In genomic region chr16:79768594-79768993, GRCh38 we compare ENCODE assay signal across 10 cellular contexts.
A peak's percentile ranks its signal among the peaks of the same experiment; 100 is the strongest.
DNase-seq lines count a peak whose midpoint lies in the region; ATAC-seq, FAIRE-seq and TF ChIP-seq lines count a peak whose summit lies in the region.
"Had no signal": no experiment of that assay in that cellular context is flagged by ENCODE, and none has a peak within 500 bp of the region (broad histone marks: within the 10 kb centered on the region; RNA-seq: fewer than 3 reads in every experiment).

No MANE protein-coding gene starts in this region.

- intact Hi-C loops in activated naive CD4-positive, alpha-beta T cell treated with anti-CD3 and anti-CD28 coated beads for 36 hours (cut with micrococcal nuclease) = no loop called here

- 21% methylated on average over 3 of the region's 3 CpGs for whole genome bisulfite sequencing in liver
- WGBS in smooth muscle cell (ENCODE audit: low lambda C conversion rate) = 53% methylated on average over 3 of the region's 3 CpGs

- H3K36me3 Mint-ChIP-seq in astrocyte (ENCODE audit: low read depth, unreplicated experiment) = peaks cover 2% of the 10 kb centered on the region
- H3K36me3 Mint-ChIP-seq in activated naive CD4-positive, alpha-beta T cell treated with anti-CD3 and anti-CD28 coated beads for 36 hours (ENCODE audit: low read depth) = no peaks in the 10 kb centered on the region

- no peaks in the 10 kb centered on the region for H3K36me3 ChIP-seq in astrocyte (ENCODE audit: insufficient read depth, low read length)
- H3K36me3 ChIP-seq in liver (ENCODE audit: control insufficient read depth in 4 of 4, insufficient read depth in 3 of 4, low read depth in 1 of 4, low read length in 3 of 4) = no peaks in the 10 kb centered on the region
- no peaks in the 10 kb centered on the region for H3K36me3 ChIP-seq in smooth muscle cell (ENCODE audit: low read depth)

- no peaks in the 10 kb centered on the region for H3K27me3 ChIP-seq in astrocyte (ENCODE audit: insufficient read depth, low read length)
- no peaks in the 10 kb centered on the region for H3K27me3 ChIP-seq in liver (ENCODE audit: control insufficient read depth in 4 of 4, insufficient read depth in 4 of 4, low read length in 3 of 4)
- no peaks in the 10 kb centered on the region for H3K27me3 ChIP-seq in smooth muscle cell (ENCODE audit: low read depth)

- no peak for FAIRE-seq in astrocyte (lab: Jason Lieb, UNC)

- no peaks in the 10 kb centered on the region for H3K27me3 Mint-ChIP-seq in astrocyte (ENCODE audit: low read depth, unreplicated experiment)
- peaks cover 13% of the 10 kb centered on the region for H3K27me3 Mint-ChIP-seq in activated naive CD4-positive, alpha-beta T cell treated with anti-CD3 and anti-CD28 coated beads for 36 hours (ENCODE audit: low read depth)

- H3K4me1 ChIP-seq in astrocyte (ENCODE audit: insufficient read depth, low read length) (peaks cover 9% of the 10 kb centered on the region), liver (ENCODE audit: control insufficient read depth in 4 of 4, insufficient read depth in 4 of 4, low read length in 3 of 4) (peaks cover 4 to 21% (median 16%) of the 10 kb centered on the region in 4 donors), smooth muscle cell (ENCODE audit: low read depth) (peaks cover 36% of the 10 kb centered on the region)

- H3K4me1 Mint-ChIP-seq in astrocyte (ENCODE audit: low read depth, unreplicated experiment) = peaks cover 23% of the 10 kb centered on the region
- peaks cover 14% of the 10 kb centered on the region for H3K4me1 Mint-ChIP-seq in activated naive CD4-positive, alpha-beta T cell treated with anti-CD3 and anti-CD28 coated beads for 36 hours (ENCODE audit: low read depth)

- peak overlapping the region; percentile 88 for H3K27ac Mint-ChIP-seq in astrocyte (ENCODE audit: unreplicated experiment)
- no peak overlapping the region for H3K27ac Mint-ChIP-seq in activated naive CD4-positive, alpha-beta T cell treated with anti-CD3 and anti-CD28 coated beads for 36 hours

- no peak overlapping the region for H3K9ac ChIP-seq in astrocyte (ENCODE audit: low read length)
- peak overlapping the region; percentile 70 to 73 for H3K9ac ChIP-seq in liver (ENCODE audit: low read depth in 1 of 2, low read length in 2 of 2)
- H3K9ac ChIP-seq in smooth muscle cell (ENCODE audit: low read depth) = no peak overlapping the region

- no peaks in the 10 kb centered on the region for H3K79me2 ChIP-seq in astrocyte (ENCODE audit: insufficient read depth, low read length)
- H3K79me2 ChIP-seq in smooth muscle cell (ENCODE audit: low read depth) = no peaks in the 10 kb centered on the region

- TF ChIP-seq RAD21 in liver (IDR thresholded peaks at IDR 0.05) = no peak

- ATAC-seq in HG03159 (IDR thresholded peaks at IDR 0.05; ENCODE audit: unreplicated experiment) (no peak), GM21423 (IDR thresholded peaks at IDR 0.05; ENCODE audit: unreplicated experiment) (no peak)
- ATAC-seq: activated T-cell treated with anti-CD3 and anti-CD28 coated beads, Interleukin-2, amount 50 U/mL, for 4 hours had no signal

- H3F3A ChIP-seq in smooth muscle cell (ENCODE audit: low read depth) = peaks cover 24% of the 10 kb centered on the region

- CTCF ChIA-PET in activated naive CD4-positive, alpha-beta T cell treated with anti-CD3 and anti-CD28 coated beads for 36 hours (lab: Charles Lee) = interaction anchor here (0.7 kb wide), 1 partner anchor 8 kb away, joined by 4 read pairs; no protein-coding TSS in a partner anchor

- H4K20me1 ChIP-seq in astrocyte (ENCODE audit: insufficient read depth, low read length) (no peaks in the 10 kb centered on the region), smooth muscle cell (ENCODE audit: low read depth) (no peaks in the 10 kb centered on the region)

- H3K4me2 ChIP-seq in astrocyte (ENCODE audit: low read length) = peak overlapping the region; percentile 70
- peak overlapping the region; percentile 94 for H3K4me2 ChIP-seq in smooth muscle cell

- H3K27ac ChIP-seq in astrocyte (ENCODE audit: low read depth, low read length) (no peak overlapping the region), liver (ENCODE audit: low read depth in 1 of 2, low read length in 2 of 2) (peak overlapping the region; percentile 55 to 74), smooth muscle cell (ENCODE audit: low read depth) (peak overlapping the region; percentile 79)

- H3K9me3 Mint-ChIP-seq in astrocyte (ENCODE audit: unreplicated experiment) = no peaks in the 10 kb centered on the region
- no peaks in the 10 kb centered on the region for H3K9me3 Mint-ChIP-seq in activated naive CD4-positive, alpha-beta T cell treated with anti-CD3 and anti-CD28 coated beads for 36 hours
- H3K9me3 Mint-ChIP-seq: activated T-cell treated with anti-CD3 and anti-CD28 coated beads, Interleukin-2, amount 50 U/mL, for 4 hours had no signal

- H3K9me3 ChIP-seq in astrocyte (ENCODE audit: insufficient read depth, low read depth, low read length) (no peaks in the 10 kb centered on the region), liver (ENCODE audit: control insufficient read depth in 4 of 4, low read length in 3 of 4) (no peaks in the 10 kb centered on the region), smooth muscle cell (replicated peaks; ENCODE audit: low read depth) (no peaks in the 10 kb centered on the region)

- H3K4me3 ChIP-seq in astrocyte (ENCODE audit: insufficient read depth, low read depth, low read length) (no peak overlapping the region), liver (ENCODE audit: low read depth in 1 of 3, low read length in 3 of 3) (peak overlapping the region; percentile 6 to 38 (median 28)), smooth muscle cell (peak overlapping the region; percentile 38)

- DNase-seq in Daoy (ENCODE audit: low read depth) (peak; percentile 5), astrocyte (ENCODE audit: low read depth) (no peak), smooth muscle cell (lab: John Stamatoyannopoulos, UW; ENCODE audit: unreplicated experiment) (no peak), NOMO-1 (lab: John Stamatoyannopoulos, UW; ENCODE audit: unreplicated experiment in 2 of 2) (no peak)
- DNase-seq in activated naive CD4-positive, alpha-beta T cell treated with anti-CD3 and anti-CD28 coated beads for 36 hours = no peak
- DNase-seq: activated T-cell treated with anti-CD3 and anti-CD28 coated beads, Interleukin-2, amount 50 U/mL, for 4 hours; KBM-7 had no signal

- peak overlapping the region; percentile 7 for H2AFZ ChIP-seq in astrocyte (ENCODE audit: low read depth, low read length)
- peak overlapping the region; percentile 67 for H2AFZ ChIP-seq in smooth muscle cell (ENCODE audit: low read depth)

- H3K4me3 Mint-ChIP-seq in astrocyte (ENCODE audit: unreplicated experiment) = no peak overlapping the region
- no peak overlapping the region for H3K4me3 Mint-ChIP-seq in activated naive CD4-positive, alpha-beta T cell treated with anti-CD3 and anti-CD28 coated beads for 36 hours
- H3K4me3 Mint-ChIP-seq: activated T-cell treated with anti-CD3 and anti-CD28 coated beads, Interleukin-2, amount 50 U/mL, for 4 hours had no signal

- no peak for TF ChIP-seq CTCF in astrocyte (IDR thresholded peaks at IDR 0.05; ENCODE audit: insufficient read depth, low read depth, low read length)
- TF ChIP-seq CTCF in liver (IDR thresholded peaks at IDR 0.05; ENCODE audit: low read depth, low read length, missing input control) = no peak
- no peak for TF ChIP-seq CTCF in smooth muscle cell (IDR thresholded peaks at IDR 0.05; ENCODE audit: borderline replicate concordance, insufficient read depth, poor library complexity, severe bottlenecking)

TF ChIP-seq in liver, 16 proteins besides CTCF, POLR2A, EP300 and RAD21 (continues in another document):
- TF ChIP-seq FOXA1 (IDR thresholded peaks at IDR 0.05) (no peak), EGR1 (IDR thresholded peaks at IDR 0.05; ENCODE audit: low read depth in 2 of 2) (no peak), JUND (IDR thresholded peaks at IDR 0.05) (no peak), NR2F2 (IDR thresholded peaks at IDR 0.05) (no peak), TAF1 (conservative IDR thresholded peaks at IDR 0.05) (no peak), REST (IDR thresholded peaks at IDR 0.05) (no peak), YY1 (IDR thresholded peaks at IDR 0.05) (no peak)
- TF ChIP-seq, protein P1, sequence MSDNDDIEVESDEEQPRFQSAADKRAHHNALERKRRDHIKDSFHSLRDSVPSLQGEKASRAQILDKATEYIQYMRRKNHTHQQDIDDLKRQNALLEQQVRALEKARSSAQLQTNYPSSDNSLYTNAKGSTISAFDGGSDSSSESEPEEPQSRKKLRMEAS (IDR thresholded peaks at IDR 0.05) = no peak

Comparison
In these comparisons a context has a peak if more than half of its experiments do, and no peak if none do; other contexts are left out.
1. H3K9ac ChIP-seq: peak in liver (2 of 2); none in astrocyte (single experiment) and smooth muscle cell (single experiment).